Comparison of ENCODE assay signal across 8 cellular contexts in the genomic region with DNA sequence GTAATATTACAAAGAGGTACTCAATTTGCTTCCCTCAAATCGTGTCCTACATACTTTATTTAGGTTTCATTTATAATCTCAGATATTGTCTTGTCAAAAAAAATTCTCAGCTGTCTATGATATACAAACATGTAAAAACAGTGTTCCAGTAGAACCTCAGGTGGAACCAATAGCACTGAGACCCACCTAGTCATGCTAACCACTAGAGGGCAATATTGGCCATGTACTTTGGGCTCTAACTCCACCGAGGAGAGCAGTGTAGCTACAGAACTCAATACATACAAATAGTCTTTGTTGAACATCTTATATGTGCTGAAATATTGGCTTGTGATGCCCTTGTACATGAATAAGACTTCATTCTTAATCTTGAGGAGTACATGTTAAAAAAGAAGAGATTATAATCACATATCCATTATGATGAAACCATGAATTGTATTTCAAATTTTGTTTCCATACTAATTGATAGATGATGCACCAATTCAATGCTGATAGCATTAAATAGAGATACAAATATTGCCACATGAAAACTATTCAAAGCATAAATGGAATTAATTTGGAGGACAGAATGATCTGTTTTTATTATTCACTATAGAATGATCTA.
DNase-seq lines count a peak whose midpoint lies in the region; ATAC-seq, FAIRE-seq and TF ChIP-seq lines count a peak whose summit lies in the region.

No MANE protein-coding gene starts in this region.

- TF ChIP-seq POLR2A in HepG2 (IDR thresholded peaks at IDR 0.05; ENCODE audit: insufficient read depth in 1 of 2, low read depth in 2 of 2, low read length in 2 of 2), result no peak

- H2AFZ ChIP-seq in mammary epithelial cell (ENCODE audit: low read depth, low read length), result no peak overlapping the region
- H2AFZ ChIP-seq in HepG2 (ENCODE audit: low read length), result no peak overlapping the region

- DNase-seq in CD1c-positive myeloid dendritic cell (ENCODE audit: extremely low spot score) (peak; percentile 64), NCI-H526 (lab: John Stamatoyannopoulos, UW) (peak; percentile 53 to 80), mammary epithelial cell (peak; percentile 31), HepG2 (ENCODE audit: low spot score) (peak; percentile 45)
- no peak for DNase-seq in activated CD4-positive, alpha-beta memory T cell treated with anti-CD3 and anti-CD28 coated beads, Interleukin-2, amount 10 ng/mL, durations not matched to agents 7 days and 5 days
- DNase-seq in activated CD8-positive, alpha-beta memory T cell treated with anti-CD3 and anti-CD28 coated beads for 24 hours, result no peak

- H3K4me1 ChIP-seq in mammary epithelial cell (ENCODE audit: insufficient read depth, low read length) (no peaks in the 10 kb centered on the region), HepG2 (ENCODE audit: insufficient read depth, low read length) (no peaks in the 10 kb centered on the region)

- H3K27me3 Mint-ChIP-seq in activated CD4-positive, alpha-beta memory T cell treated with anti-CD3 and anti-CD28 coated beads, Interleukin-2, amount 10 ng/mL, durations not matched to agents 7 days and 5 days, result no peaks in the 10 kb centered on the region

- no peak overlapping the region for H3K4me3 ChIP-seq in mammary epithelial cell (replicated peaks in 1 of 3; ENCODE audit: insufficient read depth in 1 of 3, low read depth in 2 of 3, low read length in 3 of 3)
- no peak overlapping the region for H3K4me3 ChIP-seq in HepG2 (replicated peaks in 1 of 3; ENCODE audit: insufficient read depth in 1 of 3, low read depth in 2 of 3, low read length in 3 of 3)

- intact Hi-C loops in mammary epithelial cell (cut with micrococcal nuclease) (loop anchor here (1.0 kb wide), 2 partner anchors 339 to 400 kb away; no protein-coding TSS in a partner anchor), HepG2 (cut with micrococcal nuclease; ENCODE audit: unreplicated experiment) (loop anchor here (1.0 to 2.0 kb wide), 2 partner anchors 339 to 400 kb away; no protein-coding TSS in a partner anchor)

- no peaks in the 10 kb centered on the region for H4K20me1 ChIP-seq in mammary epithelial cell (ENCODE audit: insufficient read depth, low read length)
- H4K20me1 ChIP-seq in HepG2 (ENCODE audit: insufficient read depth, low read length), result no peaks in the 10 kb centered on the region

- H3K36me3 ChIP-seq in mammary epithelial cell (ENCODE audit: insufficient read depth, low read length), result no peaks in the 10 kb centered on the region
- no peaks in the 10 kb centered on the region for H3K36me3 ChIP-seq in HepG2 (replicated peaks in 1 of 2; ENCODE audit: control insufficient read depth in 1 of 2, insufficient read depth in 2 of 2, low read length in 2 of 2)

- H3K27me3 ChIP-seq in mammary epithelial cell (ENCODE audit: insufficient read depth, low read length), result no peaks in the 10 kb centered on the region
- H3K27me3 ChIP-seq in HepG2 (ENCODE audit: control insufficient read depth in 1 of 2, insufficient read depth in 2 of 2, low read length in 2 of 2), result no peaks in the 10 kb centered on the region

- POLR2A ChIA-PET in HepG2 (lab: Yijun Ruan, JAX), result no interaction called here
- POLR2A ChIA-PET in activated CD4-positive, alpha-beta memory T cell treated with anti-CD3 and anti-CD28 coated beads, Interleukin-2, amount 10 ng/mL, durations not matched to agents 7 days and 5 days (lab: Charles Lee), result no interaction called here

- ATAC-seq in GM19023 (IDR thresholded peaks at IDR 0.05; ENCODE audit: unreplicated experiment), result peak; percentile 80
- peak; percentile 86 for ATAC-seq in HG03432 (IDR thresholded peaks at IDR 0.05; ENCODE audit: unreplicated experiment)
- ATAC-seq in HepG2, result peak; percentile 98

- BruUV-seq in mammary epithelial cell (replicated peaks; lab: Mats Ljungman, UMichigan) (no TSS peak), HepG2 (replicated peaks; lab: Mats Ljungman, UMichigan) (no TSS peak)

- H3K9me3 ChIP-seq in mammary epithelial cell (replicated peaks; ENCODE audit: insufficient read depth, low read length), result no peaks in the 10 kb centered on the region
- no peaks in the 10 kb centered on the region for H3K9me3 ChIP-seq in HepG2 (ENCODE audit: low read length)

- no peak for TF ChIP-seq RAD21 in HepG2 (CRISPR knock-in tag; IDR thresholded peaks at IDR 0.05)

- H3K9me3 Mint-ChIP-seq in activated CD4-positive, alpha-beta memory T cell treated with anti-CD3 and anti-CD28 coated beads, Interleukin-2, amount 10 ng/mL, durations not matched to agents 7 days and 5 days, result peaks cover 7% of the 10 kb centered on the region

- H3K79me2 ChIP-seq in mammary epithelial cell (ENCODE audit: insufficient read depth, low read length), result no peaks in the 10 kb centered on the region
- H3K79me2 ChIP-seq in HepG2 (ENCODE audit: insufficient read depth, low read length), result no peaks in the 10 kb centered on the region

- CTCF ChIA-PET in mammary epithelial cell (lab: Charles Lee; ENCODE audit: low non-redundant PET), result interaction anchor here (0.6 kb wide), 1 partner anchor 731 kb away, joined by 3 read pairs; no protein-coding TSS in a partner anchor
- CTCF ChIA-PET in HepG2 (lab: Yijun Ruan, JAX; ENCODE audit: low intra/inter-chr PET ratio, low total read pairs), result interaction anchor here (2.0 kb wide), 1 partner anchor 400 kb away, joined by 15 read pairs; no protein-coding TSS in a partner anchor
- CTCF ChIA-PET in activated CD4-positive, alpha-beta memory T cell treated with anti-CD3 and anti-CD28 coated beads, Interleukin-2, amount 10 ng/mL, durations not matched to agents 7 days and 5 days (lab: Charles Lee), result interaction anchor here (0.6 to 3.7 kb wide), 3 partner anchors 11 to 449 kb away, joined by 3 to 15 read pairs (median 4); no protein-coding TSS in a partner anchor

- H3K36me3 Mint-ChIP-seq in activated CD4-positive, alpha-beta memory T cell treated with anti-CD3 and anti-CD28 coated beads, Interleukin-2, amount 10 ng/mL, durations not matched to agents 7 days and 5 days (ENCODE audit: low read depth), result no peaks in the 10 kb centered on the region

- H3K4me2 ChIP-seq in mammary epithelial cell (ENCODE audit: insufficient read depth, low read depth, low read length) (no peak overlapping the region), HepG2 (ENCODE audit: low read depth, low read length) (no peak overlapping the region)

- WGBS in mammary epithelial cell (ENCODE audit: low coverage, missing lambda C conversion rate), result 3% methylated on average over 2 of the region's 2 CpGs
- 0% methylated on average over 2 of the region's 2 CpGs for WGBS in HepG2 (ENCODE audit: low lambda C conversion rate)

- in situ Hi-C loops in mammary epithelial cell (cut with MboI; ENCODE audit: low sequenced_read_pairs in 2 of 2) (no loop called here), HepG2 (cut with HindIII; ENCODE audit: extremely low pct_ligation_motif_present, low pct_unique_long_range_greater_than_20kb) (no loop called here)

- no peak overlapping the region for H3K4me3 Mint-ChIP-seq in activated CD4-positive, alpha-beta memory T cell treated with anti-CD3 and anti-CD28 coated beads, Interleukin-2, amount 10 ng/mL, durations not matched to agents 7 days and 5 days

- dilution Hi-C loops in mammary epithelial cell (cut with HindIII; ENCODE audit: low sequenced_read_pairs), result no loop called here

- H3K9ac ChIP-seq in mammary epithelial cell (ENCODE audit: insufficient read depth, low read length), result no peak overlapping the region
- H3K9ac ChIP-seq in HepG2 (ENCODE audit: insufficient read depth, low read depth, low read length), result no peak overlapping the region

- peak; percentile 83 to 87 for TF ChIP-seq CTCF in mammary epithelial cell (conservative IDR thresholded peaks at IDR 0.05 in 1 of 2, IDR thresholded peaks at IDR 0.05 in 1 of 2; ENCODE audit: extremely low read depth in 1 of 2, insufficient read depth in 1 of 2, low read depth in 1 of 2, low read length in 2 of 2)
- peak; percentile 78 for TF ChIP-seq CTCF in HepG2 (CRISPR knock-in tag; IDR thresholded peaks at IDR 0.05)

- FAIRE-seq in HepG2 (lab: Jason Lieb, UNC), result peak; percentile 87

- TF ChIP-seq EP300 in HepG2 (IDR thresholded peaks at IDR 0.05; ENCODE audit: low read depth in 2 of 2, low read length in 2 of 2), result no peak
- no peak for TF ChIP-seq EP300 in HepG2 (CRISPR knock-in tag; IDR thresholded peaks at IDR 0.05; ENCODE audit: borderline replicate concordance)

- H3K27ac Mint-ChIP-seq in activated CD4-positive, alpha-beta memory T cell treated with anti-CD3 and anti-CD28 coated beads, Interleukin-2, amount 10 ng/mL, durations not matched to agents 7 days and 5 days, result no peak overlapping the region

- H3K27ac ChIP-seq in mammary epithelial cell (ENCODE audit: insufficient read depth, low read depth, low read length) (no peak overlapping the region), HepG2 (ENCODE audit: extremely low read length, insufficient read depth, low read length) (no peak overlapping the region)

- no peaks in the 10 kb centered on the region for H3K4me1 Mint-ChIP-seq in activated CD4-positive, alpha-beta memory T cell treated with anti-CD3 and anti-CD28 coated beads, Interleukin-2, amount 10 ng/mL, durations not matched to agents 7 days and 5 days

TF ChIP-seq in HepG2, 621 proteins besides CTCF, POLR2A, EP300 and RAD21:
- TF ChIP-seq ZNF256 (CRISPR knock-in tag; conservative IDR thresholded peaks at IDR 0.05), result no peak
- TF ChIP-seq STAG1 (CRISPR knock-in tag; IDR thresholded peaks at IDR 0.05), result peak; percentile 77
- TF ChIP-seq SMC3 (IDR thresholded peaks at IDR 0.05; ENCODE audit: low read length), result peak; percentile 53; the same call in 1 of the 2 replicates

Comparison
In these comparisons a context has a peak if more than half of its experiments do, and no peak if none do; other contexts are left out.
1. DNase-seq: peak in CD1c-positive myeloid dendritic cell (single experiment), NCI-H526 (2 of 2), mammary epithelial cell (single experiment) and HepG2 (single experiment); none in activated CD4-positive, alpha-beta memory T cell treated with anti-CD3 and anti-CD28 coated beads, Interleukin-2, amount 10 ng/mL, durations not matched to agents 7 days and 5 days (single experiment) and activated CD8-positive, alpha-beta memory T cell treated with anti-CD3 and anti-CD28 coated beads for 24 hours (single experiment).
2. Peak in every context shown above with its lines, with median percentiles within 50 percentile points of each other: ATAC-seq.